In genomic region chr16:70767377-70768204, GRCh38 we compare ENCODE assay signal across 19 cellular contexts. TPM values are rescaled to one million over a fixed set of nuclear protein-coding genes. Genes with fewer than 3 reads are reported as not detected.
DNase-seq lines count a peak whose midpoint lies in the region; FAIRE-seq and TF ChIP-seq lines count a peak whose summit lies in the region.
"Had no signal": no experiment of that assay in that cellular context is flagged by ENCODE, and none has a peak within 500 bp of the region (broad histone marks: within the 10 kb centered on the region; RNA-seq: fewer than 3 reads in every experiment).

No MANE protein-coding gene starts in this region.

- no peak overlapping the region for H2BK120ac ChIP-seq in mesendoderm (ENCODE audit: low read depth, low read length)

- H2BK5ac ChIP-seq in mesendoderm (ENCODE audit: low read length), result no peak overlapping the region

- no peak overlapping the region for H3K23ac ChIP-seq in mesendoderm (ENCODE audit: low read length)

- H3K4me1 ChIP-seq in mesendoderm (ENCODE audit: control insufficient read depth, low read depth, low read length), result no peaks in the 10 kb centered on the region

- DNase-seq in A172 (ENCODE audit: low spot score) (peak; percentile 81), HFFc6 (peak; percentile 50), bronchial epithelial cell (ENCODE audit: low read depth) (peak; percentile 58), left kidney (ENCODE audit: low read depth, low spot score) (peak; percentile 20), COR-L47 (lab: John Stamatoyannopoulos, UW) (no peak), DMS79 (lab: John Stamatoyannopoulos, UW) (no peak), mesendoderm (no peak), SW 1271 (lab: John Stamatoyannopoulos, UW) (no peak)
- DNase-seq: activated naive CD4-positive, alpha-beta T cell treated with Interleukin-2 at 50 U/mL for 16 hours; effector memory CD4-positive, alpha-beta T cell; GOT3; head of caudate nucleus; left colon; NCI-H226; stimulated activated naive CD4-positive, alpha-beta T cell had no signal

- no peak overlapping the region for H2BK15ac ChIP-seq in mesendoderm (replicated peaks; ENCODE audit: low read depth)

- peaks cover 9% of the 10 kb centered on the region; the same call in 1 of the 2 replicates for H3K36me3 Mint-ChIP-seq in HFFc6 (ENCODE audit: low read depth)

- H3K36me3 ChIP-seq in bronchial epithelial cell (ENCODE audit: control insufficient read depth, insufficient read depth, low read length) (peaks cover 12% of the 10 kb centered on the region), mesendoderm (ENCODE audit: control insufficient read depth, insufficient read depth, low read length) (no peaks in the 10 kb centered on the region)
- H3K36me3 ChIP-seq: cardiac muscle cell had no signal

- H2AK5ac ChIP-seq in mesendoderm (ENCODE audit: low read length), result no peak overlapping the region

- H3K56ac ChIP-seq in mesendoderm (ENCODE audit: low read length), result no peak overlapping the region

- H3K27me3 ChIP-seq in bronchial epithelial cell (ENCODE audit: control insufficient read depth, insufficient read depth, low read length) (no peaks in the 10 kb centered on the region), mesendoderm (ENCODE audit: insufficient read depth, low read length, poor library complexity) (no peaks in the 10 kb centered on the region)
- H3K27me3 ChIP-seq: cardiac muscle cell had no signal

- H3K4me1 Mint-ChIP-seq in HFFc6 (ENCODE audit: low read depth), result peaks cover 39% of the 10 kb centered on the region
- H3K4me1 Mint-ChIP-seq: neural crest cell had no signal

- H3K79me2 ChIP-seq in mesendoderm (ENCODE audit: control insufficient read depth, insufficient read depth, low read length), result no peaks in the 10 kb centered on the region

- no peak overlapping the region for H3K4ac ChIP-seq in mesendoderm (ENCODE audit: low read depth, low read length)

- no peaks in the 10 kb centered on the region; the same call in 1 of the 2 replicates for H3K27me3 Mint-ChIP-seq in HFFc6 (ENCODE audit: insufficient read depth)

- H4K8ac ChIP-seq in mesendoderm (ENCODE audit: low read depth, low read length), result no peak overlapping the region

- no peak overlapping the region for H3K27ac ChIP-seq in mesendoderm (ENCODE audit: low read depth, low read length)
- H3K27ac ChIP-seq: cardiac muscle cell, SK-N-MC, VCaP had no signal

- no peaks in the 10 kb centered on the region for H3K9me3 Mint-ChIP-seq in HFFc6
- H3K9me3 Mint-ChIP-seq: neural crest cell had no signal

- peak overlapping the region; percentile 94 for H3K27ac Mint-ChIP-seq in HFFc6

- H3K18ac ChIP-seq in mesendoderm (ENCODE audit: low read length), result no peak overlapping the region

- TF ChIP-seq CTCF in HFFc6 (IDR thresholded peaks at IDR 0.05), result no peak
- TF ChIP-seq CTCF in bronchial epithelial cell (IDR thresholded peaks at IDR 0.05; ENCODE audit: insufficient read depth, low read length, severe bottlenecking), result no peak

- no peak overlapping the region for H3K4me2 ChIP-seq in mesendoderm (ENCODE audit: low read length)

- peak overlapping the region; percentile 54 for H3K4me3 Mint-ChIP-seq in HFFc6
- H3K4me3 Mint-ChIP-seq: neural crest cell had no signal

- no peak overlapping the region for H3K4me3 ChIP-seq in bronchial epithelial cell (ENCODE audit: low read depth, low read length)
- no peak overlapping the region for H3K4me3 ChIP-seq in mesendoderm (ENCODE audit: low read length)
- H3K4me3 ChIP-seq: cardiac muscle cell, SK-N-MC had no signal

- H3K79me1 ChIP-seq in mesendoderm (ENCODE audit: low read length), result no peaks in the 10 kb centered on the region

- no peak overlapping the region for H3K9ac ChIP-seq in mesendoderm (ENCODE audit: low read length)

- no peak for FAIRE-seq in bronchial epithelial cell (lab: Jason Lieb, UNC)

- no CpG with 5 or more reads among the region's 4 CpGs for WGBS in mesendoderm (ENCODE audit: extremely low coverage, insufficient coverage, low lambda C conversion rate)

- no peak overlapping the region for H4K5ac ChIP-seq in mesendoderm (ENCODE audit: low read length)

RNA-seq across cellular contexts. Expression of gene VAC14, which starts 33.4 kb away (rescaled TPM):
- 58.8 and 66.5 TPM in 2 replicates for total RNA-seq in A172 (2014; rRNA removed; shearing (Covaris generic))
- 10 to 100 TPM; 34.5 to 45.5 (median 37.6) TPM for total RNA-seq in HFFc6 (2021; fragmentation: NEBNext Ultra II Directional; extraction: Animal tissue kit (Norgen Biotek cat#: 25700))
- 18.4 and 36.0 TPM in 2 replicates for total RNA-seq in bronchial epithelial cell
- polyA plus RNA-seq in mesendoderm (2013, experiment 1 of 2), result 28.6 TPM
- 28.4 TPM for polyA plus RNA-seq in mesendoderm (2013, experiment 2 of 2)

Comparison
In these comparisons a context has a peak if more than half of its experiments do, and no peak if none do; other contexts are left out.
1. DNase-seq: peak in A172 (single experiment), HFFc6 (single experiment), bronchial epithelial cell (single experiment) and left kidney (single experiment); none in COR-L47 (single experiment), DMS79 (single experiment), mesendoderm (single experiment) and SW 1271 (0 of 2).